In genomic region chrX:6440647-6441046, GRCh38 we compare ENCODE assay signal across 1 cellular context.
TF ChIP-seq lines count a peak whose summit lies in the region.

No MANE protein-coding gene starts in this region.

TF ChIP-seq in liver, 16 proteins besides CTCF, POLR2A, EP300 and RAD21 (continued from another document):
- TF ChIP-seq REST (IDR thresholded peaks at IDR 0.05), result no peak
- TF ChIP-seq YY1 (IDR thresholded peaks at IDR 0.05), result no peak
- no peak for TF ChIP-seq HNF4G (IDR thresholded peaks at IDR 0.05)
- TF ChIP-seq FOXA1 (IDR thresholded peaks at IDR 0.05), result no peak
- TF ChIP-seq HNF4A (conservative IDR thresholded peaks at IDR 0.05), result peak; percentile 6 to 50
- TF ChIP-seq EGR1 (IDR thresholded peaks at IDR 0.05; ENCODE audit: low read depth in 2 of 2), result no peak
- peak; percentile 14 for TF ChIP-seq MAX (IDR thresholded peaks at IDR 0.05)
- TF ChIP-seq RXRA (IDR thresholded peaks at IDR 0.05), result peak in 1 of 2 donors; percentile 47
- TF ChIP-seq SP1 (IDR thresholded peaks at IDR 0.05), result no peak
